In the genomic region with DNA sequence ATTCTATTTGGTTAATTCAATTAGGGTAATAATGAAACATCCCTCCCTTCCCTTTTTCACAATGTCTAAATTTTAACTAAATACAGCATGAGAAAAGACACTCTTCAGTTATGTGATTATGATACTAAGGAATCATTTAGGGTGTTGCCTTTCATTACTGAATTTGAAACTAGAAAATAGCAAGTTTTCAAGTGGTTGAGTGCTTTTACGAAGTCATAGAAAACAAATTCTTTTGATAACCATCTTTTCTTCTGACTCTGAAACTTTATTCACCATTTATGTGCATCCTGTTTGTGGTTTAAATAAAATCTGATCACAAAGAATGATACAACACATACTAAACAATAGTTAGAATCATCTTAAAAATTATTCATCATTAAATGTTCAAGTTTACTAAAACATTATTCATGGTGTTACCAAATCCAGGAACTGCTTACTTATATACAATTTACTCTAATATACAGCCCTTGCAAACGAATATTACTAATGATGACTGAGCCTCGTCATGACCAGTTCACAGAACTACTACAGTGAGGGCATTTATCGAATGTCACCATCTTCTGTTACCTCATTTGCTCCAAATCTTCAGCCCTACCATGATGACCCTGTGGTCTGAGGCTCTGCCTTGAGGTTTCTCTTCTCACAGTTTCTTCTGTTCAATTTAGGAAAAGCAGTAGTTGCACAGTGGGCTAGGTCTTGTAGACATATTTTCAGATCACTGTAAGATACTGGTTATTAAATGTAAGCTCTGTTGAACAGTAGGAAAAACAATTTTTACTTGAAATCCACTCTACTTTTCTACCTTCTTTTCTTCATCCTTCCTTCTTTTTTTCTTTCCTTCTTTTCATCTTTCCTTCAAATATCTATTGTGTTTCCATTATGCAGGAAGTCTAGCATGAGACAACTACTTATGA, we compare ENCODE assay signal across 1 cellular context.
TF ChIP-seq lines count a peak whose summit lies in the region.

No MANE protein-coding gene starts in this region.

TF ChIP-seq in GM12878, 131 proteins besides CTCF, POLR2A, EP300 and RAD21:
- peak; percentile 64; the same call in 1 of the 2 replicates for TF ChIP-seq BMI1 (IDR thresholded peaks at IDR 0.05; ENCODE audit: borderline replicate concordance)
- TF ChIP-seq TAF1 (IDR thresholded peaks at IDR 0.05; ENCODE audit: borderline replicate concordance, low read depth, low read length) = no peak
- TF ChIP-seq SMAD1 (IDR thresholded peaks at IDR 0.05; ENCODE audit: low read depth, partially characterized antibody) = no peak
TF ChIP-seq in GM12878: peak in this region for 1.
